In genomic region chr15:77632760-77633133, GRCh38 we compare ENCODE assay signal across 8 cellular contexts. TPM values are rescaled to one million over a fixed set of nuclear protein-coding genes. Genes with fewer than 3 reads are reported as not detected.
DNase-seq lines count a peak whose midpoint lies in the region; ATAC-seq and TF ChIP-seq lines count a peak whose summit lies in the region.

Gene LINGO1 (minus strand): TSS chr15:77632912. CDS start chr15:77632315, 597 bp downstream.

- no peaks in the 10 kb centered on the region for H3K36me3 ChIP-seq in KMS-11 (ENCODE audit: insufficient read depth)
- no peaks in the 10 kb centered on the region for H3K36me3 ChIP-seq in colonic mucosa

- peaks cover 23% of the 10 kb centered on the region for H3K27me3 Mint-ChIP-seq in memory B cell
- peaks cover 41% of the 10 kb centered on the region for H3K27me3 Mint-ChIP-seq in type B pancreatic cell

- H3K27me3 ChIP-seq in KMS-11 (ENCODE audit: insufficient read depth, low read depth) (peaks cover 62% of the 10 kb centered on the region), colonic mucosa (peaks cover 34% of the 10 kb centered on the region)

- H3K9ac ChIP-seq in KMS-11 = no peak within 1 kb of the TSS
- H3K9ac ChIP-seq in colonic mucosa (ENCODE audit: low read depth in 2 of 2, low read length in 2 of 2) = peak within 1 kb of the TSS in 1 of 2 donors; percentile 27

- H3K4me3 Mint-ChIP-seq in memory B cell (peak within 1 kb of the TSS; percentile 79), type B pancreatic cell (peak within 1 kb of the TSS; percentile 87)

- ATAC-seq in memory B cell (ENCODE audit: low read depth) (peak; percentile 13), HG02678 (IDR thresholded peaks at IDR 0.05; ENCODE audit: unreplicated experiment) (no peak), GM19395 (IDR thresholded peaks at IDR 0.05; ENCODE audit: unreplicated experiment) (no peak)

- H3K27ac Mint-ChIP-seq in memory B cell (no peak within 1 kb of the TSS), type B pancreatic cell (peak within 1 kb of the TSS; percentile 71)

- no peaks in the 10 kb centered on the region for H3K79me2 ChIP-seq in KMS-11 (ENCODE audit: insufficient read depth, low read depth)

- H3K27ac ChIP-seq in KMS-11 = no peak within 1 kb of the TSS
- no peak within 1 kb of the TSS for H3K27ac ChIP-seq in colonic mucosa

- no peaks in the 10 kb centered on the region for H3K36me3 Mint-ChIP-seq in memory B cell
- H3K36me3 Mint-ChIP-seq in type B pancreatic cell = no peaks in the 10 kb centered on the region

- no peaks in the 10 kb centered on the region for H3K4me1 ChIP-seq in KMS-11 (ENCODE audit: low read depth, poor library complexity, severe bottlenecking)
- peaks cover 8% of the 10 kb centered on the region for H3K4me1 ChIP-seq in colonic mucosa

- H3K9me3 Mint-ChIP-seq in memory B cell (no peaks in the 10 kb centered on the region), type B pancreatic cell (no peaks in the 10 kb centered on the region)

- intact Hi-C loops in colonic mucosa (cut with DNase I) = loop anchor here (2.0 to 10.0 kb wide), 2 partner anchors 188 to 242 kb away; no protein-coding TSS in a partner anchor

- peak within 1 kb of the TSS; percentile 81 for H2AFZ ChIP-seq in KMS-11 (ENCODE audit: low read depth)

- peaks cover 8% of the 10 kb centered on the region for H3K4me1 Mint-ChIP-seq in memory B cell
- peaks cover 18% of the 10 kb centered on the region for H3K4me1 Mint-ChIP-seq in type B pancreatic cell (ENCODE audit: unreplicated experiment)

- no peak for TF ChIP-seq CTCF in AG10803 (conservative IDR thresholded peaks at IDR 0.05; ENCODE audit: low read length)
- no peak for TF ChIP-seq CTCF in KMS-11 (conservative IDR thresholded peaks at IDR 0.05; ENCODE audit: low read depth, low read length)
- TF ChIP-seq CTCF in colonic mucosa (IDR thresholded peaks at IDR 0.05) = no peak
- no peak for TF ChIP-seq CTCF in type B pancreatic cell (conservative IDR thresholded peaks at IDR 0.05)

- H3K9me3 ChIP-seq in colonic mucosa = no peaks in the 10 kb centered on the region

- H3K4me3 ChIP-seq in AG10803 (ENCODE audit: low read length) (peak within 1 kb of the TSS; percentile 49), KMS-11 (IDR thresholded peaks at IDR 0.05; ENCODE audit: insufficient read depth, low read depth, low read length) (no peak within 1 kb of the TSS), colonic mucosa (peak within 1 kb of the TSS; percentile 40)

- DNase-seq in AG10803 (ENCODE audit: low read depth) (no peak), colonic mucosa (no peak), memory B cell (ENCODE audit: low spot score in 2 of 2) (no peak), type B pancreatic cell (ENCODE audit: extremely low spot score, unreplicated experiment) (no peak), cortex of kidney (lab: John Stamatoyannopoulos, UW) (no peak)

- no peaks in the 10 kb centered on the region for H4K20me1 ChIP-seq in KMS-11 (ENCODE audit: insufficient read depth)

- peak within 1 kb of the TSS; percentile 48; the same call in 1 of the 2 replicates for H3K4me2 ChIP-seq in KMS-11

RNA-seq across cellular contexts. Expression of gene LINGO1, which starts in this region (rescaled TPM):
- total RNA-seq in colonic mucosa (1 to 10 TPM in 1 of 2 donors, under 1 TPM in 1; 0.79 to 1.1 TPM), type B pancreatic cell (ENCODE audit: low replicate concordance) (19.6 and 25.2 TPM in 2 replicates)
